1 cellular context compared by ENCODE assay signal in the genomic region with DNA sequence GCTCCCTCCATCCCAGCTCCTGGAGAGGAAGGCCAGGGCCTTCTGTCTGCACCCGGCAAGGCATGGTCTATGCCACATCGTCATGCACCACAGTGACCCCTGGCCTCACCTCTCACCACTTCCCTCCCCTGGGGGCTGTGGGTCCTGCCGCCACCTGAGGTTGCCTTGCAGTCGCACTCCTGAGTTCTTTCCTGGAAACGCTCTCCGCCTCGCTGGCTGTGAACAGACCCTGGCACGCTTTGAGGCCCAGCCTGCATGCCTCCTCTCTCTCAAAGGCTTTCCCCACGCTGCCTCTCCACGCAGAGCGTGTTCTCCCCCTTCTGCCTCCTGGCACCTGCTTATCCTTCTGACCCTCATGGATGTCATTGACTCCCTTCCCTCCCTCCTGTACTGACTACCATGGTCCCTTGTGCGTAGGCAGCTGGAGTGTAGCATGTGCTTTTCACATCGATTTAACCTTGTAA.
TF ChIP-seq lines count a peak whose summit lies in the region.

No MANE protein-coding gene starts in this region.

TF ChIP-seq in HEK293, 187 proteins besides CTCF, POLR2A, EP300 and RAD21 (continued from another document):
- TF ChIP-seq PRDM10 (tag by site-specific recombination; IDR thresholded peaks at IDR 0.05) (0 out of 2 replicates have a peak, but pooled peaks have one; percentile 7), ZNF555 (tag by site-specific recombination; conservative IDR thresholded peaks at IDR 0.05) (no peak)
